ENCODE assay signal across 17 cellular contexts in genomic region chr9:111078391-111079038, GRCh38. TPM values are rescaled to one million over a fixed set of nuclear protein-coding genes. Genes with fewer than 3 reads are reported as not detected.
A peak's percentile ranks its signal among the peaks of the same experiment; 100 is the strongest.
DNase-seq lines count a peak whose midpoint lies in the region; ATAC-seq lines count a peak whose summit lies in the region.
"Had no signal": no experiment of that assay in that cellular context is flagged by ENCODE, and none has a peak within 500 bp of the region (broad histone marks: within the 10 kb centered on the region; RNA-seq: fewer than 3 reads in every experiment).

No MANE protein-coding gene starts in this region.

- ATAC-seq in GM18511 (IDR thresholded peaks at IDR 0.05; ENCODE audit: unreplicated experiment): peak; percentile 73
- ATAC-seq in HG02678 (IDR thresholded peaks at IDR 0.05; ENCODE audit: unreplicated experiment): peak; percentile 76
- peak; percentile 67 for ATAC-seq in naive thymus-derived CD4-positive, alpha-beta T cell
- ATAC-seq in HG03571 (IDR thresholded peaks at IDR 0.05; ENCODE audit: unreplicated experiment): no peak
- no peak for ATAC-seq in GM21526 (IDR thresholded peaks at IDR 0.05; ENCODE audit: low FRiP score, unreplicated experiment)
- ATAC-seq: naive thymus-derived CD8-positive, alpha-beta T cell had no signal

- H3K4me1 ChIP-seq in naive thymus-derived CD4-positive, alpha-beta T cell (ENCODE audit: control insufficient read depth in 2 of 2, insufficient read depth in 2 of 2, low read length in 2 of 2): no peaks in the 10 kb centered on the region
- H3K4me1 ChIP-seq: colonic mucosa, SJCRH30, testis had no signal

- no peak overlapping the region for H3K27ac Mint-ChIP-seq in naive thymus-derived CD4-positive, alpha-beta T cell
- H3K27ac Mint-ChIP-seq: CD8-positive, alpha-beta memory T cell; naive thymus-derived CD8-positive, alpha-beta T cell had no signal

- POLR2A ChIA-PET in naive thymus-derived CD4-positive, alpha-beta T cell (lab: Charles Lee): no interaction called here

- no peak overlapping the region for H3K27ac ChIP-seq in naive thymus-derived CD4-positive, alpha-beta T cell (ENCODE audit: low read depth, low read length)
- H3K27ac ChIP-seq: colonic mucosa, SJCRH30, testis, VCaP had no signal

- no peak overlapping the region for H3K4me3 ChIP-seq in naive thymus-derived CD4-positive, alpha-beta T cell (ENCODE audit: low read length)
- H3K4me3 ChIP-seq: colonic mucosa, SJCRH30, testis had no signal

- intact Hi-C loops in naive thymus-derived CD4-positive, alpha-beta T cell (cut with micrococcal nuclease): no loop called here

- H3K9me3 ChIP-seq in naive thymus-derived CD4-positive, alpha-beta T cell (ENCODE audit: control insufficient read depth in 2 of 3, low read length in 3 of 3): no peaks in the 10 kb centered on the region
- H3K9me3 ChIP-seq: colonic mucosa, testis had no signal

- H3K36me3 ChIP-seq in naive thymus-derived CD4-positive, alpha-beta T cell (ENCODE audit: control insufficient read depth in 2 of 3, insufficient read depth in 3 of 3, low read length in 3 of 3): no peaks in the 10 kb centered on the region
- H3K36me3 ChIP-seq: colonic mucosa, SJCRH30 had no signal

- peaks cover 0 to 4% (median 0%) of the 10 kb centered on the region in 11 donors for H3K9me3 Mint-ChIP-seq in naive thymus-derived CD4-positive, alpha-beta T cell

- peaks cover 0 to 10% (median 0%) of the 10 kb centered on the region in 5 donors for H3K27me3 Mint-ChIP-seq in naive thymus-derived CD4-positive, alpha-beta T cell

- H3K4me3 Mint-ChIP-seq in naive thymus-derived CD4-positive, alpha-beta T cell: no peak overlapping the region
- H3K4me3 Mint-ChIP-seq: CD8-positive, alpha-beta memory T cell; naive thymus-derived CD8-positive, alpha-beta T cell had no signal

- H3K36me3 Mint-ChIP-seq in naive thymus-derived CD4-positive, alpha-beta T cell: no peaks in the 10 kb centered on the region
- H3K36me3 Mint-ChIP-seq: CD8-positive, alpha-beta memory T cell; naive thymus-derived CD8-positive, alpha-beta T cell had no signal

- no peaks in the 10 kb centered on the region for H3K27me3 ChIP-seq in naive thymus-derived CD4-positive, alpha-beta T cell (ENCODE audit: control insufficient read depth in 2 of 2, insufficient read depth in 2 of 2, low read length in 2 of 2)
- H3K27me3 ChIP-seq: colonic mucosa, SJCRH30, testis had no signal

- no peaks in the 10 kb centered on the region for H3K4me1 Mint-ChIP-seq in naive thymus-derived CD4-positive, alpha-beta T cell
- H3K4me1 Mint-ChIP-seq: CD8-positive, alpha-beta memory T cell had no signal

- DNase-seq in NCI-H226 (peak; percentile 9), pons (ENCODE audit: low spot score) (no peak)
- no peak for DNase-seq in naive thymus-derived CD4-positive, alpha-beta T cell
- DNase-seq in stimulated activated CD4-positive, alpha-beta T cell treated with anti-CD3 and anti-CD28 coated beads, Interleukin-4, amount 100 ng/mL, for 1 hour: no peak
- DNase-seq: CD8-positive, alpha-beta memory T cell; colonic mucosa; foreskin fibroblast; naive thymus-derived CD8-positive, alpha-beta T cell; NCI-H1417 treated with DMSO at 0.1 percent for 48 hours; NCI-H748 treated with DMSO at 0.1 percent for 48 hours; SJCRH30; testis had no signal

- CTCF ChIA-PET in naive thymus-derived CD4-positive, alpha-beta T cell (lab: Charles Lee): no interaction called here

RNA-seq across cellular contexts. Expression of gene LPAR1, which starts 40.2 kb away (rescaled TPM):
- 1 to 10 TPM in 1 of 5 experiments, under 1 TPM in 2, not detected in 2; 0.13 to 1.9 (median 0.45) TPM for total RNA-seq in naive thymus-derived CD4-positive, alpha-beta T cell
- polyA plus RNA-seq in naive thymus-derived CD4-positive, alpha-beta T cell: not detected
- total RNA-seq: CD8-positive, alpha-beta memory T cell; naive thymus-derived CD8-positive, alpha-beta T cell had no signal
- polyA plus RNA-seq: CD8-positive, alpha-beta memory T cell; naive thymus-derived CD8-positive, alpha-beta T cell had no signal

Comparison
In these comparisons a context has a peak if more than half of its experiments do, and no peak if none do; other contexts are left out.
1. ATAC-seq: peak in GM18511 (single experiment), HG02678 (single experiment) and naive thymus-derived CD4-positive, alpha-beta T cell (single experiment); none in HG03571 (single experiment) and GM21526 (single experiment).